Comparison of ENCODE assay signal across 8 cellular contexts in the genomic region with DNA sequence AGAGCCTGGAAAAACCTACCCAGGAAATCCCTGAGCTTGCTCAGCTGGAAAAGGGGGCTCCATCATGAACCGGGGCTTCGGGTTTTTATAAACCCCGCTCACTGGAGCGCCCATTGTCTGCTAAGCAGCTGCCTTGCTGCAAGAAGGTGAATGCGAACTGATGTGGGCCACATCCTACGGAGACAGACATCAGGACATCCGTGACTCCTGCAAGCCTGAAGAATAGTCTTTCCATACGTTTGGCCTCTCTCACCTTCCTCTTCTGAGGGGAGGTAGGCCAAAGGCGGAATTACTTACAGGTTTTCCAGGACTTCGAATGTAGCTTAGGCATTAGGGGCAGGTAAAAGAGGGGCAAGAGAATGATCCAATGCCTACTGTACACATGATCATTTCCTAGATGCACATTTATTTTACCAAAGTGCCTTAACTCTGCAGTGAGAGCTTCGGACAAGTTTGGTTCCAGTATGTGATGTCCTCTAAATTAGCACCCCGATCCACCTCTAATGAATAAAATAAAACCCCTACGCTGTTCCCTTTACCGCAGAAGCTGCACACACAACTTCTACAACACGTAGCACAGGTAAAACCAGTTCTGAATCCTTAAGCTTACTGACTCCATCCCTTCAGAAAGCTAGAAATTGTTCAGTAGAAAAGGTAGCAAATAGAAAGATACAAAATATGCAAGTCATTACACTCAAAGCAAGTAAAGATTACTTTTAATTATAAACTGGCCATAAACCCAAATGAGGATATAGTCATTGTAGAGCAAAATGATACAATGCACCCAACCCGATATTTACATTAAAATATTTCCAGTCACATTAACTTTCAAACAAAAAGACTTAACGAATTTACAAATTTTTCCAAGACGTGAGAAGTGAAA. TPM values are rescaled to one million over a fixed set of nuclear protein-coding genes. Genes with fewer than 3 reads are reported as not detected.
DNase-seq lines count a peak whose midpoint lies in the region; ATAC-seq and TF ChIP-seq lines count a peak whose summit lies in the region.

No MANE protein-coding gene starts in this region.

- no peaks in the 10 kb centered on the region for H3K9me3 ChIP-seq in skeletal muscle satellite cell (replicated peaks; ENCODE audit: low read length)

- POLR2A ChIA-PET in T-cell (lab: Charles Lee) = interaction anchor here (0.5 to 0.7 kb wide), 4 partner anchors 106 to 204 kb away, joined by 3 to 7 read pairs (median 5); no protein-coding TSS in a partner anchor

- peak overlapping the region; percentile 96 for H3K4me2 ChIP-seq in skeletal muscle satellite cell (ENCODE audit: low read length)

- H3K4me3 Mint-ChIP-seq in T-cell = peak overlapping the region; percentile 75 to 83 (median 80)

- DNase-seq in NCI-H1694 (lab: John Stamatoyannopoulos, UW) = peak; percentile 56
- no peak for DNase-seq in NCI-H1694 treated with DMSO at 0.1 percent for 48 hours (lab: John Stamatoyannopoulos, UW)
- no peak for DNase-seq in T-cell
- DNase-seq in globus pallidus (ENCODE audit: low spot score) = peak; percentile 60
- no peak for DNase-seq in GM13977 (ENCODE audit: low spot score)
- no peak for DNase-seq in activated gamma-delta T cell (lab: John Stamatoyannopoulos, UW)

- H3K9ac ChIP-seq in skeletal muscle satellite cell (ENCODE audit: low read depth, low read length) = peak overlapping the region; percentile 80

- peaks cover 8% of the 10 kb centered on the region for H3K36me3 Mint-ChIP-seq in T-cell

- peaks cover 26% of the 10 kb centered on the region for H3K36me3 ChIP-seq in skeletal muscle satellite cell (ENCODE audit: insufficient read depth, low read length)

- peaks cover 26 to 39% of the 10 kb centered on the region in 2 donors for H3K27me3 Mint-ChIP-seq in T-cell

- H3K9me3 Mint-ChIP-seq in T-cell = no peaks in the 10 kb centered on the region

- peaks cover 43% of the 10 kb centered on the region for H3K4me1 ChIP-seq in skeletal muscle satellite cell (ENCODE audit: control insufficient read depth, insufficient read depth, low read length)

- no peak for TF ChIP-seq CTCF in GM13977 (IDR thresholded peaks at IDR 0.05; ENCODE audit: extremely low read depth, insufficient read depth, missing control alignments)

- ATAC-seq in T-cell (replicated peaks in 1 of 4) = no peak
- no peak for ATAC-seq in HG02884 (IDR thresholded peaks at IDR 0.05; ENCODE audit: unreplicated experiment)

- in situ Hi-C loops in GM13977 (cut with MboI; ENCODE audit: low pct_unique_long_range_greater_than_20kb, low sequenced_read_pairs, unreplicated experiment) = loop anchor here (5.0 kb wide), 1 partner anchor 106 kb away; no protein-coding TSS in a partner anchor

- H3K27ac Mint-ChIP-seq in T-cell = no peak overlapping the region

- H3K4me3 ChIP-seq in skeletal muscle satellite cell (ENCODE audit: low read length) = peak overlapping the region; percentile 81

- H3K27me3 ChIP-seq in skeletal muscle satellite cell (ENCODE audit: control insufficient read depth, insufficient read depth, low read length) = no peaks in the 10 kb centered on the region

- H3K4me1 Mint-ChIP-seq in T-cell = peaks cover 11 to 21% (median 20%) of the 10 kb centered on the region in 3 donors

- CTCF ChIA-PET in T-cell (lab: Charles Lee) = interaction anchor here (0.6 to 4.6 kb wide), 14 partner anchors 9 to 1265 kb away, joined by 3 to 40 read pairs (median 6); a partner anchor contains a TSS

RNA-seq across cellular contexts. Expression of a gene that starts 0.9 kb away (rescaled TPM):
- 1 to 10 TPM in 4 of 5 donors, under 1 TPM in 1; 0.82 to 2.9 (median 1.5) TPM for total RNA-seq in T-cell
- 1.0 and 13.1 TPM in 2 replicates for total RNA-seq in skeletal muscle satellite cell (2012; rRNA removed)

RNA-seq across cellular contexts. Expression of a gene that starts 27.7 kb away (rescaled TPM):
- 10 to 100 TPM; 41.1 to 91.2 (median 75.5) TPM for total RNA-seq in T-cell
- 55.3 and 65.4 TPM in 2 replicates for total RNA-seq in skeletal muscle satellite cell (2012; rRNA removed)

Comparison
In these comparisons a context has a peak if more than half of its experiments do, and no peak if none do; other contexts are left out.
1. DNase-seq: peak in NCI-H1694 (single experiment) and globus pallidus (single experiment); none in NCI-H1694 treated with DMSO at 0.1 percent for 48 hours (single experiment), T-cell (0 of 34), GM13977 (single experiment) and activated gamma-delta T cell (single experiment).